In genomic region chr11:111870887-111871692, GRCh38 we compare ENCODE assay signal across 8 cellular contexts. TPM values are rescaled to one million over a fixed set of nuclear protein-coding genes. Genes with fewer than 3 reads are reported as not detected.
A peak's percentile ranks its signal among the peaks of the same experiment; 100 is the strongest.
DNase-seq lines count a peak whose midpoint lies in the region; ATAC-seq and TF ChIP-seq lines count a peak whose summit lies in the region.

ALG9 (minus strand) TSS chr11:111871581; CDS start chr11:111871482, 99 bp downstream.

- H3K27me3 Mint-ChIP-seq in endothelial cell (ENCODE audit: unreplicated experiment), result peaks cover 2% of the 10 kb centered on the region

- DNase-seq in COLO668 (lab: John Stamatoyannopoulos, UW; ENCODE audit: unreplicated experiment) (peak; percentile 83), HL-60 (ENCODE audit: low read depth in 1 of 2, low spot score in 1 of 2) (peak; percentile 51 to 81), NOMO-1 treated with DMSO at 0.1 percent for 48 hours (lab: John Stamatoyannopoulos, UW; ENCODE audit: unreplicated experiment) (peak; percentile 66), endothelial cell (ENCODE audit: low spot score) (peak; percentile 75), midbrain (lab: John Stamatoyannopoulos, UW) (peak; percentile 65)
- DNase-seq in activated CD8-positive, alpha-beta memory T cell treated with anti-CD3 and anti-CD28 coated beads, Interleukin-2, amount 50 U/mL, for 1 hour (ENCODE audit: extremely low read depth), result peak; percentile 69
- DNase-seq in stimulated activated CD8-positive, alpha-beta memory T cell treated with anti-CD3 and anti-CD28 coated beads, Interleukin-2, amount 100 ng/mL, for 48 hours (ENCODE audit: low read depth in 2 of 2), result peak; percentile 72 to 82

- peak within 1 kb of the TSS; percentile 53 for H3K27ac Mint-ChIP-seq in endothelial cell (ENCODE audit: unreplicated experiment)

- peaks cover 5% of the 10 kb centered on the region for H3K4me1 Mint-ChIP-seq in endothelial cell (ENCODE audit: unreplicated experiment)

- peak within 1 kb of the TSS; percentile 68 for H3K27ac ChIP-seq in HL-60 (replicated peaks)

- no peaks in the 10 kb centered on the region for H3K9me3 Mint-ChIP-seq in endothelial cell (ENCODE audit: unreplicated experiment)

- TF ChIP-seq CTCF in HL-60 (IDR thresholded peaks at IDR 0.05; ENCODE audit: insufficient read depth, low read length) (peak; percentile 2), endothelial cell (IDR thresholded peaks at IDR 0.05; ENCODE audit: unreplicated experiment) (peak; percentile 38)

- H3K27me3 ChIP-seq in HL-60 (ENCODE audit: insufficient read depth, poor library complexity, severe bottlenecking), result no peaks in the 10 kb centered on the region

- peak; percentile 90 for ATAC-seq in GM19452 (IDR thresholded peaks at IDR 0.05; ENCODE audit: unreplicated experiment)

- peak within 1 kb of the TSS; percentile 97 for H3K4me3 Mint-ChIP-seq in endothelial cell (ENCODE audit: unreplicated experiment)

- H3K36me3 Mint-ChIP-seq in endothelial cell (ENCODE audit: low read depth, unreplicated experiment), result peaks cover 17% of the 10 kb centered on the region

- peak within 1 kb of the TSS; percentile 68 for H3K4me3 ChIP-seq in HL-60 (replicated peaks; ENCODE audit: insufficient read depth, low read length)

RNA-seq across cellular contexts. Expression of gene ALG9, which starts in this region (rescaled TPM):
- total RNA-seq in endothelial cell (ENCODE audit: unreplicated experiment), result 35.8 TPM

Comparison
In these comparisons a context has a peak if more than half of its experiments do, and no peak if none do; other contexts are left out.
1. Peak in every context shown above with its lines: DNase-seq, ATAC-seq, H3K4me3 ChIP-seq and H3K27ac ChIP-seq.